In genomic region chr11:7904910-7905309, GRCh38 we compare ENCODE assay signal across 15 cellular contexts. TPM values are rescaled to one million over a fixed set of nuclear protein-coding genes. Genes with fewer than 3 reads are reported as not detected.
DNase-seq lines count a peak whose midpoint lies in the region; ATAC-seq and TF ChIP-seq lines count a peak whose summit lies in the region.
"Had no signal": no experiment of that assay in that cellular context is flagged by ENCODE, and none has a peak within 500 bp of the region (broad histone marks: within the 10 kb centered on the region; RNA-seq: fewer than 3 reads in every experiment).

No MANE protein-coding gene starts in this region.

- ATAC-seq in T-cell (replicated peaks in 1 of 4) (no peak), GM19397 (IDR thresholded peaks at IDR 0.05; ENCODE audit: unreplicated experiment) (no peak), HG03045 (IDR thresholded peaks at IDR 0.05; ENCODE audit: unreplicated experiment) (no peak), HG03196 (IDR thresholded peaks at IDR 0.05; ENCODE audit: unreplicated experiment) (no peak)
- ATAC-seq: naive thymus-derived CD4-positive, alpha-beta T cell had no signal

- in situ Hi-C loops in SK-MEL-5 (cut with HindIII; ENCODE audit: low pct_unique_long_range_greater_than_20kb, low sequenced_read_pairs) = no loop called here

- POLR2A ChIA-PET in T-cell (lab: Charles Lee) = no interaction called here

- H3K4me3 Mint-ChIP-seq in osteocyte (ENCODE audit: unreplicated experiment) (no peak overlapping the region), T-cell (no peak overlapping the region)
- H3K4me3 Mint-ChIP-seq: activated naive CD8-positive, alpha-beta T cell treated with anti-CD3 and anti-CD28 coated beads for 36 hours; naive thymus-derived CD4-positive, alpha-beta T cell had no signal

- H3K27ac Mint-ChIP-seq in osteocyte (ENCODE audit: unreplicated experiment) (no peak overlapping the region), T-cell (no peak overlapping the region)
- H3K27ac Mint-ChIP-seq: activated naive CD8-positive, alpha-beta T cell treated with anti-CD3 and anti-CD28 coated beads for 36 hours; naive thymus-derived CD4-positive, alpha-beta T cell had no signal

- CTCF ChIA-PET in T-cell (lab: Charles Lee) = interaction anchor here in 1 of 2 donors (0.9 kb wide), 1 partner anchor 12 kb away, joined by 4 read pairs; no protein-coding TSS in a partner anchor

- H3K9me3 Mint-ChIP-seq in osteocyte (ENCODE audit: unreplicated experiment) (no peaks in the 10 kb centered on the region), T-cell (peaks cover 0 to 2% (median 0%) of the 10 kb centered on the region in 3 donors)

- TF ChIP-seq CTCF in osteocyte (IDR thresholded peaks at IDR 0.05) = peak; percentile 64

- DNase-seq in ELR (ENCODE audit: low read depth) (peak; percentile 65), SK-MEL-5 (ENCODE audit: low read depth, low spot score) (peak; percentile 68), fibroblast of peridontal ligament (ENCODE audit: extremely low read depth) (peak; percentile 82), osteocyte (ENCODE audit: extremely low spot score, unreplicated experiment) (no peak), T-cell (no peak)
- DNase-seq: activated naive CD8-positive, alpha-beta T cell treated with anti-CD3 and anti-CD28 coated beads for 36 hours; naive thymus-derived CD4-positive, alpha-beta T cell; NCI-H2081 treated with DMSO at 0.1 percent for 48 hours; SIG-M5; stimulated activated CD4-positive, alpha-beta T cell treated with anti-CD3 and anti-CD28 coated beads, Interleukin-4, amount 100 ng/mL, for 24 hours; testis had no signal

- H3K4me1 Mint-ChIP-seq in osteocyte (ENCODE audit: unreplicated experiment) (peaks cover 42% of the 10 kb centered on the region), T-cell (no peaks in the 10 kb centered on the region)
- H3K4me1 Mint-ChIP-seq: activated naive CD8-positive, alpha-beta T cell treated with anti-CD3 and anti-CD28 coated beads for 36 hours; naive thymus-derived CD4-positive, alpha-beta T cell had no signal

- no peaks in the 10 kb centered on the region for H3K27me3 Mint-ChIP-seq in osteocyte (ENCODE audit: unreplicated experiment)
- H3K27me3 Mint-ChIP-seq in T-cell = peaks cover 19 to 30% of the 10 kb centered on the region in 2 donors

- H3K36me3 Mint-ChIP-seq in osteocyte (ENCODE audit: unreplicated experiment) (no peaks in the 10 kb centered on the region), T-cell (no peaks in the 10 kb centered on the region)
- H3K36me3 Mint-ChIP-seq: activated naive CD8-positive, alpha-beta T cell treated with anti-CD3 and anti-CD28 coated beads for 36 hours; naive thymus-derived CD4-positive, alpha-beta T cell had no signal

RNA-seq across cellular contexts. Expression of gene OR10A6, which starts 26.2 kb away (rescaled TPM):
- not detected in 2 replicates for total RNA-seq in SK-MEL-5 (2014; rRNA removed; shearing (Covaris generic))
- polyA plus RNA-seq in SK-MEL-5 (2015; cell fraction: cytosol; rRNA removed) = not detected in 2 replicates
- not detected in 2 replicates for polyA plus RNA-seq in SK-MEL-5 (2015; cell fraction: nucleus; rRNA removed)
- total RNA-seq in osteocyte (not detected in 2 replicates), T-cell (not detected)
- total RNA-seq: activated naive CD8-positive, alpha-beta T cell treated with anti-CD3 and anti-CD28 coated beads for 36 hours; esophagus muscularis mucosa; naive thymus-derived CD4-positive, alpha-beta T cell; testis had no signal
- polyA plus RNA-seq: naive thymus-derived CD4-positive, alpha-beta T cell had no signal

RNA-seq across cellular contexts. Expression of gene OR10A3, which starts 36.6 kb away (rescaled TPM):
- not detected in 2 replicates for total RNA-seq in SK-MEL-5 (2014; rRNA removed; shearing (Covaris generic))
- not detected in 2 replicates for polyA plus RNA-seq in SK-MEL-5 (2015; cell fraction: cytosol; rRNA removed)
- polyA plus RNA-seq in SK-MEL-5 (2015; cell fraction: nucleus; rRNA removed) = not detected in 2 replicates
- total RNA-seq in osteocyte = not detected in 2 replicates
- total RNA-seq in T-cell = not detected
- total RNA-seq: activated naive CD8-positive, alpha-beta T cell treated with anti-CD3 and anti-CD28 coated beads for 36 hours; esophagus muscularis mucosa; naive thymus-derived CD4-positive, alpha-beta T cell had no signal
- polyA plus RNA-seq: naive thymus-derived CD4-positive, alpha-beta T cell had no signal

Comparison
In these comparisons a context has a peak if more than half of its experiments do, and no peak if none do; other contexts are left out.
1. DNase-seq: peak in ELR (single experiment), SK-MEL-5 (single experiment) and fibroblast of peridontal ligament (single experiment); none in osteocyte (single experiment) and T-cell (0 of 34).